ENCODE assay signal across 27 cellular contexts in genomic region chr11:30254307-30255298, GRCh38. TPM values are rescaled to one million over a fixed set of nuclear protein-coding genes. Genes with fewer than 3 reads are reported as not detected.
DNase-seq lines count a peak whose midpoint lies in the region; ATAC-seq and TF ChIP-seq lines count a peak whose summit lies in the region.
"Had no signal": no experiment of that assay in that cellular context is flagged by ENCODE, and none has a peak within 500 bp of the region (broad histone marks: within the 10 kb centered on the region; RNA-seq: fewer than 3 reads in every experiment).

No MANE protein-coding gene starts in this region.

- dilution Hi-C loops in mammary epithelial cell (cut with HindIII; ENCODE audit: low sequenced_read_pairs) = no loop called here

- H3K4me3 ChIP-seq in mammary epithelial cell (replicated peaks in 1 of 3; ENCODE audit: insufficient read depth in 1 of 3, low read depth in 2 of 3, low read length in 3 of 3) (no peak overlapping the region), brain microvascular endothelial cell (ENCODE audit: low read depth, low read length) (no peak overlapping the region)
- H3K4me3 ChIP-seq: coronary artery, esophagus squamous epithelium, lower lobe of right lung, neural progenitor cell, prostate gland, SK-N-MC had no signal

- H3K4me1 Mint-ChIP-seq in MCF 10A (ENCODE audit: insufficient read depth, unreplicated experiment) = peaks cover 13% of the 10 kb centered on the region
- H3K4me1 Mint-ChIP-seq in CD4-positive, alpha-beta T cell (ENCODE audit: low read depth) = no peaks in the 10 kb centered on the region
- H3K4me1 Mint-ChIP-seq: endodermal cell, WTC11 had no signal

- H3K4me2 ChIP-seq in mammary epithelial cell (ENCODE audit: insufficient read depth, low read depth, low read length) = no peak overlapping the region
- H3K4me2 ChIP-seq: neural progenitor cell had no signal

- no peaks in the 10 kb centered on the region for H3K27me3 Mint-ChIP-seq in MCF 10A (ENCODE audit: insufficient read depth, unreplicated experiment)
- peaks cover 6% of the 10 kb centered on the region for H3K27me3 Mint-ChIP-seq in CD4-positive, alpha-beta T cell

- no peak overlapping the region for H3K4me3 Mint-ChIP-seq in MCF 10A (ENCODE audit: unreplicated experiment)
- H3K4me3 Mint-ChIP-seq in CD4-positive, alpha-beta T cell = no peak overlapping the region
- H3K4me3 Mint-ChIP-seq: activated naive CD8-positive, alpha-beta T cell; endodermal cell; neural progenitor cell; stimulated activated effector memory CD8-positive, alpha-beta T cell treated with anti-CD3 and anti-CD28 coated beads, Interleukin-12 subunit alpha, Interleukin-12 subunit beta, amount 100 ng/mL, for 72 hours; WTC11 had no signal

- H4K20me1 ChIP-seq in mammary epithelial cell (ENCODE audit: insufficient read depth, low read length) = no peaks in the 10 kb centered on the region

- POLR2A ChIA-PET in MCF 10A (lab: Yijun Ruan, JAX) = interaction anchor here (1.2 kb wide), 1 partner anchor 68 kb away, joined by 3 read pairs; the partner anchor contains the start of gene ARL14EP
- POLR2A ChIA-PET in CD4-positive, alpha-beta T cell (lab: Charles Lee) = no interaction called here

- H3K27ac Mint-ChIP-seq in MCF 10A (ENCODE audit: low read depth, unreplicated experiment) = peak overlapping the region; percentile 13
- no peak overlapping the region for H3K27ac Mint-ChIP-seq in CD4-positive, alpha-beta T cell
- H3K27ac Mint-ChIP-seq: activated naive CD8-positive, alpha-beta T cell; activated T-helper 2 cell treated with anti-CD3 and anti-CD28 coated beads, Interferon-gamma antibody, Interleukin-2, Interleukin-4, amounts not matched to agents 10 μg/mL and 5 μg/mL and 100 μg/mL, durations not matched to agents 14 hours and 24 hours and 36 hours; endodermal cell; neural progenitor cell; stimulated activated effector memory CD8-positive, alpha-beta T cell treated with anti-CD3 and anti-CD28 coated beads, Interleukin-12 subunit alpha, Interleukin-12 subunit beta, amount 100 ng/mL, for 72 hours; WTC11 had no signal

- no peaks in the 10 kb centered on the region for H3K4me1 ChIP-seq in mammary epithelial cell (ENCODE audit: insufficient read depth, low read length)
- H3K4me1 ChIP-seq: esophagus squamous epithelium, lower lobe of right lung, neural progenitor cell, prostate gland had no signal

- in situ Hi-C loops in mammary epithelial cell (cut with MboI; ENCODE audit: low sequenced_read_pairs in 2 of 2) = no loop called here
- in situ Hi-C loops in brain microvascular endothelial cell (cut with HindIII; ENCODE audit: low pct_ligation_motif_present, low sequenced_read_pairs) = no loop called here

- H3K9ac ChIP-seq in mammary epithelial cell (ENCODE audit: insufficient read depth, low read length) = no peak overlapping the region
- H3K9ac ChIP-seq: neural progenitor cell had no signal

- no peak overlapping the region for H2AFZ ChIP-seq in mammary epithelial cell (ENCODE audit: low read depth, low read length)
- H2AFZ ChIP-seq: neural progenitor cell had no signal

- H3K36me3 ChIP-seq in mammary epithelial cell (ENCODE audit: insufficient read depth, low read length) = no peaks in the 10 kb centered on the region
- H3K36me3 ChIP-seq in brain microvascular endothelial cell (replicated peaks) = no peaks in the 10 kb centered on the region
- H3K36me3 ChIP-seq: esophagus squamous epithelium, lower lobe of right lung, neural progenitor cell, prostate gland had no signal

- BruUV-seq in MCF 10A (replicated peaks; lab: Mats Ljungman, UMichigan) (no TSS peak), mammary epithelial cell (replicated peaks; lab: Mats Ljungman, UMichigan) (no TSS peak)

- DNase-seq in MCF 10A (ENCODE audit: unreplicated experiment) (no peak), mammary epithelial cell (no peak), NCI-H69 (lab: John Stamatoyannopoulos, UW) (peak; percentile 60), brain microvascular endothelial cell (peak; percentile 54), DMS 273 (lab: John Stamatoyannopoulos, UW; ENCODE audit: unreplicated experiment) (no peak), pons (ENCODE audit: low spot score) (no peak)
- no peak for DNase-seq in stimulated activated CD4-positive, alpha-beta T cell treated with anti-CD3 and anti-CD28 coated beads, Interleukin-1b, Interleukin-23, amount 100 ng/mL, for 48 hours
- DNase-seq in CD4-positive, alpha-beta T cell = no peak
- DNase-seq: activated CD4-positive, alpha-beta T cell treated with anti-CD3 and anti-CD28 coated beads, Interleukin-2, amount 50 U/mL, for 4 hours; activated CD8-positive, alpha-beta memory T cell treated with anti-CD3 and anti-CD28 coated beads, Interleukin-2, amount 50 U/mL, for 4 hours; endodermal cell; esophagus squamous epithelium; KBM-7; kidney; lower lobe of right lung; NCI-H1930; NCI-H345; RPMI8226 had no signal

- CTCF ChIA-PET in MCF 10A (lab: Yijun Ruan, JAX) (interaction anchor here (0.7 to 1.4 kb wide), 5 partner anchors 11 to 127 kb away, joined by 3 to 4 read pairs (median 3); no protein-coding TSS in a partner anchor), mammary epithelial cell (lab: Charles Lee; ENCODE audit: low non-redundant PET) (no interaction called here)
- CTCF ChIA-PET in CD4-positive, alpha-beta T cell (lab: Charles Lee) = no interaction called here

- H3K9me3 ChIP-seq in mammary epithelial cell (replicated peaks; ENCODE audit: insufficient read depth, low read length) = no peaks in the 10 kb centered on the region
- H3K9me3 ChIP-seq in CD4-positive, alpha-beta T cell (ENCODE audit: control insufficient read depth, low read length) = no peaks in the 10 kb centered on the region
- H3K9me3 ChIP-seq: esophagus squamous epithelium, lower lobe of right lung, prostate gland had no signal

- no peaks in the 10 kb centered on the region for H3K36me3 Mint-ChIP-seq in MCF 10A (ENCODE audit: insufficient read depth, unreplicated experiment)
- H3K36me3 Mint-ChIP-seq in CD4-positive, alpha-beta T cell (ENCODE audit: low read depth) = no peaks in the 10 kb centered on the region
- H3K36me3 Mint-ChIP-seq: activated naive CD8-positive, alpha-beta T cell; neural progenitor cell; stimulated activated effector memory CD8-positive, alpha-beta T cell treated with anti-CD3 and anti-CD28 coated beads, Interleukin-12 subunit alpha, Interleukin-12 subunit beta, amount 100 ng/mL, for 72 hours; WTC11 had no signal

- TF ChIP-seq CTCF in MCF 10A (IDR thresholded peaks at IDR 0.05; ENCODE audit: unreplicated experiment) = no peak
- TF ChIP-seq CTCF in mammary epithelial cell (conservative IDR thresholded peaks at IDR 0.05 in 1 of 2, IDR thresholded peaks at IDR 0.05 in 1 of 2; ENCODE audit: extremely low read depth in 1 of 2, insufficient read depth in 1 of 2, low read depth in 1 of 2, low read length in 2 of 2) = no peak
- no peak for TF ChIP-seq CTCF in brain microvascular endothelial cell (IDR thresholded peaks at IDR 0.05; ENCODE audit: low read depth, low read length, missing control alignments)
- no peak for TF ChIP-seq CTCF in CD4-positive, alpha-beta T cell (IDR thresholded peaks at IDR 0.05)

- intact Hi-C loops in MCF 10A (cut with micrococcal nuclease) = no loop called here
- intact Hi-C loops in mammary epithelial cell (cut with micrococcal nuclease) = no loop called here
- intact Hi-C loops in CD4-positive, alpha-beta T cell (cut with DNase I, micrococcal nuclease) = no loop called here

- 22% methylated on average over 3 of the region's 3 CpGs for WGBS in mammary epithelial cell (ENCODE audit: low coverage, missing lambda C conversion rate)

- H3K27ac ChIP-seq in mammary epithelial cell (ENCODE audit: insufficient read depth, low read depth, low read length) (no peak overlapping the region), brain microvascular endothelial cell (peak overlapping the region; percentile 67)
- H3K27ac ChIP-seq in CD4-positive, alpha-beta T cell (ENCODE audit: low read depth, low read length) = no peak overlapping the region
- H3K27ac ChIP-seq: coronary artery, esophagus squamous epithelium, lower lobe of right lung, neural progenitor cell, prostate gland, SK-N-MC had no signal

- no peak for ATAC-seq in CD4-positive, alpha-beta T cell (ENCODE audit: poor library complexity)
- ATAC-seq: lower lobe of right lung; stimulated activated effector memory CD8-positive, alpha-beta T cell treated with anti-CD3 and anti-CD28 coated beads, Interleukin-12 subunit alpha, Interleukin-12 subunit beta, amount 100 ng/mL, for 72 hours; WTC11 had no signal

- H3K9me3 Mint-ChIP-seq in MCF 10A (ENCODE audit: unreplicated experiment) = no peaks in the 10 kb centered on the region
- H3K9me3 Mint-ChIP-seq in CD4-positive, alpha-beta T cell = no peaks in the 10 kb centered on the region
- H3K9me3 Mint-ChIP-seq: activated T-helper 2 cell treated with anti-CD3 and anti-CD28 coated beads, Interferon-gamma antibody, Interleukin-2, Interleukin-4, amounts not matched to agents 10 μg/mL and 5 μg/mL and 100 μg/mL, durations not matched to agents 14 hours and 24 hours and 36 hours; endodermal cell; neural progenitor cell; stimulated activated effector memory CD8-positive, alpha-beta T cell treated with anti-CD3 and anti-CD28 coated beads, Interleukin-12 subunit alpha, Interleukin-12 subunit beta, amount 100 ng/mL, for 72 hours had no signal

- H3K27me3 ChIP-seq in mammary epithelial cell (ENCODE audit: insufficient read depth, low read length) = no peaks in the 10 kb centered on the region
- H3K27me3 ChIP-seq in brain microvascular endothelial cell (replicated peaks) = no peaks in the 10 kb centered on the region
- no peaks in the 10 kb centered on the region for H3K27me3 ChIP-seq in CD4-positive, alpha-beta T cell (ENCODE audit: control insufficient read depth, insufficient read depth, low read length)
- H3K27me3 ChIP-seq: esophagus squamous epithelium, neural progenitor cell had no signal

- no peaks in the 10 kb centered on the region for H3K79me2 ChIP-seq in mammary epithelial cell (ENCODE audit: insufficient read depth, low read length)

RNA-seq across cellular contexts. Expression of gene FSHB, which starts 23.8 kb away (rescaled TPM):
- total RNA-seq in MCF 10A (2022) (not detected in 2 replicates), mammary epithelial cell (not detected)
- polyA plus RNA-seq in mammary epithelial cell = not detected
- polyA minus RNA-seq in mammary epithelial cell = not detected
- total RNA-seq in CD4-positive, alpha-beta T cell = not detected
- total RNA-seq: activated T-helper 2 cell treated with anti-CD3 and anti-CD28 coated beads, Interferon-gamma antibody, Interleukin-2, Interleukin-4, amounts not matched to agents 10 μg/mL and 5 μg/mL and 100 μg/mL, durations not matched to agents 14 hours and 24 hours and 36 hours; endodermal cell; esophagus squamous epithelium; kidney; lower lobe of right lung; prostate gland; T-helper 2 cell treated with Interferon-gamma antibody and Interleukin-4, amounts not matched to agents 100 ng/mL and 5 ng/mL, for 36 hours; WTC11 had no signal

Comparison
In these comparisons a context has a peak if more than half of its experiments do, and no peak if none do; other contexts are left out.
1. DNase-seq: peak in NCI-H69 (single experiment) and brain microvascular endothelial cell (single experiment); none in MCF 10A (single experiment), mammary epithelial cell (single experiment), stimulated activated CD4-positive, alpha-beta T cell treated with anti-CD3 and anti-CD28 coated beads, Interleukin-1b, Interleukin-23, amount 100 ng/mL, for 48 hours (single experiment), CD4-positive, alpha-beta T cell (0 of 10), DMS 273 (single experiment) and pons (single experiment).